ENCODE assay signal across 8 cellular contexts in the genomic region with DNA sequence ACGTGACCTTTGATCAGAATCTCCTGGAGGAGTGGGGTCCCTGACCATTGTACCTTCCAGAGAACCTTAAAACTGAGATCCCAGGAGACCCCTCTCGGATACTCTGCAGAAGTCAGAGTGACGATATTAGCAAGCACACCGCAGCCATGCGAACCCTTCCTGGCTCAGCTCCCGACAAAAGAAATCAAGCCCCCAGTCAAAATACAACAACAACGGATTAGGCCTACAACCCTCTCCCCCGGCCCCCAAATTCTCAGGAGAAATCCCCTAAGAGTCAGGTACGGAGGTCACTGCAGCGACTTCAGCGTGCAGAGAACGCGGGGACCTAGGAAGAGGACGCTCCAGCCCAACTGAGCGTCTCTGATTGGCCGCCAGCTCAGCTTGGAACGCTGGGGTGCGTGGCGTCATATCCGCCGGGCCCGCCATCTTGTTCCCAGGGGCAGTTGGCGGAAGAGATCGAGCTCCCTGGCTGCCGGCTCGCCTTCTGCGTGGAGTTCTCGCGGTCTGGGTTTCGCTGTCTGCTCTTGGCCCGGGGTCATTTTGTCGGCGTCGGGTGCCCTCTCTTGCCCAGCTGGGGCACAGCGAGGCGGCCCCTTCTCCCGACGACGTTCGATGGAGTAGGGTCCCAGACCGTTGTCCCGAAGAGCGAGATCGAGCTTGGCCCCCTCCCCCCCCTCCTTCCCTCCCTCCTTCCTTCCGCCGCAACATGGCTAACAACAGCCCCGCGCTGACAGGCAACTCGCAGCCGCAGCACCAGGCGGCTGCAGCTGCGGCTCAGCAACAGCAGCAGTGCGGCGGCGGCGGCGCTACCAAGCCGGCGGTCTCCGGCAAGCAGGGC. TPM values are rescaled to one million over a fixed set of nuclear protein-coding genes. Genes with fewer than 3 reads are reported as not detected.
DNase-seq lines count a peak whose midpoint lies in the region; ATAC-seq and TF ChIP-seq lines count a peak whose summit lies in the region.

A gene with protein sequence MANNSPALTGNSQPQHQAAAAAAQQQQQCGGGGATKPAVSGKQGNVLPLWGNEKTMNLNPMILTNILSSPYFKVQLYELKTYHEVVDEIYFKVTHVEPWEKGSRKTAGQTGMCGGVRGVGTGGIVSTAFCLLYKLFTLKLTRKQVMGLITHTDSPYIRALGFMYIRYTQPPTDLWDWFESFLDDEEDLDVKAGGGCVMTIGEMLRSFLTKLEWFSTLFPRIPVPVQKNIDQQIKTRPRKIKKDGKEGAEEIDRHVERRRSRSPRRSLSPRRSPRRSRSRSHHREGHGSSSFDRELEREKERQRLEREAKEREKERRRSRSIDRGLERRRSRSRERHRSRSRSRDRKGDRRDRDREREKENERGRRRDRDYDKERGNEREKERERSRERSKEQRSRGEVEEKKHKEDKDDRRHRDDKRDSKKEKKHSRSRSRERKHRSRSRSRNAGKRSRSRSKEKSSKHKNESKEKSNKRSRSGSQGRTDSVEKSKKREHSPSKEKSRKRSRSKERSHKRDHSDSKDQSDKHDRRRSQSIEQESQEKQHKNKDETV (plus strand): TSS at position 425 of the 838 bp plus-strand sequence. CDS start 282 bp downstream, at position 707.

- H3K4me3 ChIP-seq in PC-9 (peak within 1 kb of the TSS; percentile 93), esophagus (ENCODE audit: low read depth in 1 of 2, low read length in 2 of 2) (peak within 1 kb of the TSS; percentile 67 to 87), muscle layer of colon (ENCODE audit: low read depth in 1 of 2, low read length in 2 of 2) (peak within 1 kb of the TSS; percentile 67 to 97)

- H3K36me3 ChIP-seq in PC-9 (ENCODE audit: low read depth) (peaks cover 38% of the 10 kb centered on the region), esophagus (ENCODE audit: control insufficient read depth in 2 of 2, insufficient read depth in 2 of 2, low read length in 1 of 2) (peaks cover 0 to 3% of the 10 kb centered on the region in 2 donors), muscle layer of colon (ENCODE audit: insufficient read depth, low read length) (peaks cover 16% of the 10 kb centered on the region)

- H3K27ac ChIP-seq in PC-9 (peak within 1 kb of the TSS; percentile 79), esophagus (ENCODE audit: low read depth in 2 of 2, low read length in 1 of 2) (peak within 1 kb of the TSS; percentile 98 to 100), muscle layer of colon (ENCODE audit: low read depth, low read length) (peak within 1 kb of the TSS; percentile 90)

- H3K9ac ChIP-seq in muscle layer of colon (ENCODE audit: low read length), result peak within 1 kb of the TSS; percentile 75

- H3K36me3 Mint-ChIP-seq in IgD-negative memory B cell, result peaks cover 3% of the 10 kb centered on the region
- peaks cover 60% of the 10 kb centered on the region for H3K36me3 Mint-ChIP-seq in activated T-cell treated with anti-CD3 and anti-CD28 coated beads, Interleukin-2, amount 50 U/mL, for 24 hours (ENCODE audit: low read depth)

- H3K79me2 ChIP-seq in PC-9 (ENCODE audit: low read depth), result peaks cover 64% of the 10 kb centered on the region

- H3K9me3 ChIP-seq in PC-9 (ENCODE audit: insufficient read depth, low read depth) (no peaks in the 10 kb centered on the region), esophagus (ENCODE audit: control insufficient read depth in 2 of 2, insufficient read depth in 1 of 2, low read depth in 1 of 2, low read length in 1 of 2) (no peaks in the 10 kb centered on the region), muscle layer of colon (ENCODE audit: low read length) (no peaks in the 10 kb centered on the region)

- H3K9me2 ChIP-seq in PC-9 (ENCODE audit: insufficient read depth), result no peaks in the 10 kb centered on the region

- CTCF ChIA-PET in PC-9 (lab: Charles Lee), result interaction anchor here (0.5 kb wide), 1 partner anchor 872 kb away, joined by 3 read pairs; no protein-coding TSS in a partner anchor

- 0% methylated on average over 52 to 60 of the region's 60 CpGs for WGBS in esophagus, 2 donors

- H3K4me3 Mint-ChIP-seq in IgD-negative memory B cell, result peak within 1 kb of the TSS; percentile 84 to 99 (median 98)
- peak within 1 kb of the TSS; percentile 93 for H3K4me3 Mint-ChIP-seq in activated T-cell treated with anti-CD3 and anti-CD28 coated beads, Interleukin-2, amount 50 U/mL, for 24 hours

- H3K4me2 ChIP-seq in PC-9, result peak within 1 kb of the TSS; percentile 86

- BruUV-seq in PC-9 (replicated peaks; lab: Mats Ljungman, UMichigan), result TSS peak; percentile 34

- H4K20me1 ChIP-seq in PC-9 (ENCODE audit: insufficient read depth), result peaks cover 41% of the 10 kb centered on the region

- H3K4me1 ChIP-seq in PC-9 (replicated peaks; ENCODE audit: insufficient read depth) (peaks cover 25% of the 10 kb centered on the region), esophagus (ENCODE audit: control insufficient read depth in 2 of 2, insufficient read depth in 2 of 2, low read length in 1 of 2) (no peaks in the 10 kb centered on the region), muscle layer of colon (ENCODE audit: insufficient read depth, low read length) (peaks cover 23% of the 10 kb centered on the region)

- POLR2A ChIA-PET in PC-9 (lab: Charles Lee; ENCODE audit: unreplicated experiment), result interaction anchor here (0.5 to 1.5 kb wide), 10 partner anchors 18 to 910 kb away, joined by 3 to 10 read pairs (median 4); a partner anchor contains a TSS

- peak within 1 kb of the TSS; percentile 91 for H2AFZ ChIP-seq in PC-9

- H3K27me3 Mint-ChIP-seq in IgD-negative memory B cell, result peaks cover 1% of the 10 kb centered on the region
- H3K27me3 Mint-ChIP-seq in activated T-cell treated with anti-CD3 and anti-CD28 coated beads, Interleukin-2, amount 50 U/mL, for 24 hours, result no peaks in the 10 kb centered on the region

- TF ChIP-seq CTCF in PC-9 (conservative IDR thresholded peaks at IDR 0.05), result no peak

- DNase-seq in DMS114 treated with DMSO at 0.1 percent for 48 hours (lab: John Stamatoyannopoulos, UW; ENCODE audit: unreplicated experiment) (peak; percentile 93), PC-9 (peak; percentile 89 to 90)
- DNase-seq in activated T-cell treated with anti-CD3 and anti-CD28 coated beads, Interleukin-2, amount 50 U/mL, for 24 hours, result peak; percentile 95
- DNase-seq in stimulated activated CD8-positive, alpha-beta memory T cell treated with anti-CD3 and anti-CD28 coated beads, Interleukin-7, amount 100 ng/mL, for 24 hours (ENCODE audit: low read depth), result peak; percentile 92

- no peaks in the 10 kb centered on the region for H3K9me3 Mint-ChIP-seq in IgD-negative memory B cell
- no peaks in the 10 kb centered on the region for H3K9me3 Mint-ChIP-seq in activated T-cell treated with anti-CD3 and anti-CD28 coated beads, Interleukin-2, amount 50 U/mL, for 24 hours

- H3K27me3 ChIP-seq in PC-9 (ENCODE audit: insufficient read depth, low read depth) (no peaks in the 10 kb centered on the region), esophagus (ENCODE audit: control insufficient read depth in 1 of 2, insufficient read depth in 2 of 2, low read length in 2 of 2) (no peaks in the 10 kb centered on the region), muscle layer of colon (ENCODE audit: control insufficient read depth in 1 of 2, insufficient read depth in 2 of 2, low read length in 2 of 2) (no peaks in the 10 kb centered on the region)

- intact Hi-C loops in PC-9 (cut with micrococcal nuclease; ENCODE audit: unreplicated experiment), result loop anchor here (1.0 to 10.0 kb wide), 2 partner anchors 54 to 203 kb away; a partner anchor contains a TSS

- peaks cover 27 to 32% (median 29%) of the 10 kb centered on the region in 3 donors for H3K4me1 Mint-ChIP-seq in IgD-negative memory B cell
- H3K4me1 Mint-ChIP-seq in activated T-cell treated with anti-CD3 and anti-CD28 coated beads, Interleukin-2, amount 50 U/mL, for 24 hours (ENCODE audit: low read depth), result peaks cover 39% of the 10 kb centered on the region

- H3F3A ChIP-seq in PC-9 (ENCODE audit: insufficient read depth, low read depth), result peaks cover 29% of the 10 kb centered on the region

- peak within 1 kb of the TSS; percentile 90 to 100 (median 100) for H3K27ac Mint-ChIP-seq in IgD-negative memory B cell
- H3K27ac Mint-ChIP-seq in activated T-cell treated with anti-CD3 and anti-CD28 coated beads, Interleukin-2, amount 50 U/mL, for 24 hours, result peak within 1 kb of the TSS; percentile 98

- peak; percentile 90 for ATAC-seq in GM21529 (IDR thresholded peaks at IDR 0.05; ENCODE audit: unreplicated experiment)

RNA-seq across cellular contexts. Expression of the gene that starts here (rescaled TPM):
- polyA plus RNA-seq in IgD-negative memory B cell (26.2 TPM), esophagus (10 to 100 TPM; 19.2 to 31.2 TPM)
- 38.0 and 48.9 TPM in 2 replicates for total RNA-seq in PC-9 (2021)

Comparison
In these comparisons a context has a peak if more than half of its experiments do, and no peak if none do; other contexts are left out.
1. Peak in every context shown above with its lines: DNase-seq, ATAC-seq, H3K4me3 ChIP-seq and H3K27ac ChIP-seq.